Comparison of ENCODE assay signal across 9 cellular contexts in the genomic region with DNA sequence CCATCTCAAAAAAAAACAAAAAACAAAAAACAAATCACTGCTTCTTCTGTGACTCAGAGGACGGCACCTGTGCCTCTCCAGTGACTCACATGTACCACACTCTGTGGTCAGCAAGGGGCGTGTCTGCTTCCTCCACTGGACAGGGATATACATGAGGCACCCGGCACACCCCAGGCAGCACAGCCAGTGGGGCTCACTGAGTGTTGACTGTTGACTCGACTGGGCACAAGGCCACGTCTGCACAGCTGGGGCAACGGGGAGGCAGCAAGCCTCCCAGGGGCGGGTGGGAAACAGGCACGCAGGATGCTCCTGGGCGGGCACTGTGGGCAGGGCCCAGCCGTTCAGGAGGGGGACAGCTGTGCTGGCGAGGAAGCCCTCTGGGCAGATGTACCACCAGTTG.
A peak's percentile ranks its signal among the peaks of the same experiment; 100 is the strongest.
DNase-seq lines count a peak whose midpoint lies in the region; ATAC-seq and TF ChIP-seq lines count a peak whose summit lies in the region.
"Had no signal": no experiment of that assay in that cellular context is flagged by ENCODE, and none has a peak within 500 bp of the region (broad histone marks: within the 10 kb centered on the region; RNA-seq: fewer than 3 reads in every experiment).

No MANE protein-coding gene starts in this region.

- H3K9me3 ChIP-seq in T-helper 17 cell (ENCODE audit: control insufficient read depth, low read length, poor library complexity, severe bottlenecking): no peaks in the 10 kb centered on the region

- H3K36me3 Mint-ChIP-seq in T-helper 17 cell (ENCODE audit: low read depth): peaks cover 5% of the 10 kb centered on the region
- H3K36me3 Mint-ChIP-seq in WTC11: peaks cover 35% of the 10 kb centered on the region
- H3K36me3 Mint-ChIP-seq in activated T-helper 1 cell treated with anti-CD3 and anti-CD28 coated beads, Interleukin-12 subunit alpha, Interleukin-12 subunit beta, Interleukin-2, Interleukin-4 antibody, amounts not matched to agents 30 ng/mL and 10 ng/mL and 1 ng/mL, durations not matched to agents 14 hours and 24 hours and 36 hours (ENCODE audit: low read depth): peaks cover 37% of the 10 kb centered on the region

- peak; percentile 74 for DNase-seq in NCI-H2171 (lab: John Stamatoyannopoulos, UW)
- no peak for DNase-seq in NCI-H2171 treated with DMSO at 0.1 percent for 48 hours (lab: John Stamatoyannopoulos, UW)
- DNase-seq in T-helper 17 cell: no peak
- DNase-seq in fibroblast of pulmonary artery (ENCODE audit: low read depth): peak; percentile 94
- DNase-seq in stimulated activated CD8-positive, alpha-beta memory T cell treated with anti-CD3 and anti-CD28 coated beads, Interleukin-2, amount 100 ng/mL, for 48 hours (ENCODE audit: low read depth in 2 of 2): peak; percentile 19 to 35
- DNase-seq in WTC11 (ENCODE audit: low spot score): no peak
- no peak for DNase-seq in activated T-helper 1 cell treated with anti-CD3 and anti-CD28 coated beads, Interleukin-12 subunit alpha, Interleukin-12 subunit beta, Interleukin-2, Interleukin-4 antibody, amounts not matched to agents 30 ng/mL and 10 ng/mL and 1 ng/mL, durations not matched to agents 14 hours and 24 hours and 36 hours (ENCODE audit: low spot score)

- TF ChIP-seq CTCF in fibroblast of pulmonary artery (IDR thresholded peaks at IDR 0.05; ENCODE audit: low read length, missing control alignments): no peak
- TF ChIP-seq CTCF in WTC11 (IDR thresholded peaks at IDR 0.05): no peak

- peak; percentile 28 for ATAC-seq in T-helper 17 cell
- no peak for ATAC-seq in GM21390 (IDR thresholded peaks at IDR 0.05; ENCODE audit: unreplicated experiment)
- ATAC-seq in WTC11: no peak

- H3K4me3 ChIP-seq in fibroblast of pulmonary artery (replicated peaks; ENCODE audit: low read depth, low read length): no peak overlapping the region

- POLR2A ChIA-PET in WTC11 (lab: Charles Lee): no interaction called here

- H3K4me3 Mint-ChIP-seq in T-helper 17 cell: no peak overlapping the region
- no peak overlapping the region for H3K4me3 Mint-ChIP-seq in WTC11
- no peak overlapping the region for H3K4me3 Mint-ChIP-seq in activated T-helper 1 cell treated with anti-CD3 and anti-CD28 coated beads, Interleukin-12 subunit alpha, Interleukin-12 subunit beta, Interleukin-2, Interleukin-4 antibody, amounts not matched to agents 30 ng/mL and 10 ng/mL and 1 ng/mL, durations not matched to agents 14 hours and 24 hours and 36 hours
- H3K4me3 Mint-ChIP-seq: central memory CD8-positive, alpha-beta T cell had no signal

- no peak overlapping the region for H3K27ac Mint-ChIP-seq in T-helper 17 cell
- H3K27ac Mint-ChIP-seq in WTC11: no peak overlapping the region
- no peak overlapping the region for H3K27ac Mint-ChIP-seq in activated T-helper 1 cell treated with anti-CD3 and anti-CD28 coated beads, Interleukin-12 subunit alpha, Interleukin-12 subunit beta, Interleukin-2, Interleukin-4 antibody, amounts not matched to agents 30 ng/mL and 10 ng/mL and 1 ng/mL, durations not matched to agents 14 hours and 24 hours and 36 hours

- H3K27me3 Mint-ChIP-seq in T-helper 17 cell: no peaks in the 10 kb centered on the region
- 0 out of 2 replicates have a peak, but pooled peaks cover 2% of the 10 kb centered on the region for H3K27me3 Mint-ChIP-seq in WTC11 (ENCODE audit: low read depth)
- no peaks in the 10 kb centered on the region for H3K27me3 Mint-ChIP-seq in activated T-helper 1 cell treated with anti-CD3 and anti-CD28 coated beads, Interleukin-12 subunit alpha, Interleukin-12 subunit beta, Interleukin-2, Interleukin-4 antibody, amounts not matched to agents 30 ng/mL and 10 ng/mL and 1 ng/mL, durations not matched to agents 14 hours and 24 hours and 36 hours (ENCODE audit: insufficient read depth)
- H3K27me3 Mint-ChIP-seq: central memory CD8-positive, alpha-beta T cell had no signal

- CTCF ChIA-PET in WTC11 (lab: Charles Lee): no interaction called here

- peaks cover 3% of the 10 kb centered on the region for H3K4me1 Mint-ChIP-seq in T-helper 17 cell
- H3K4me1 Mint-ChIP-seq in WTC11: no peaks in the 10 kb centered on the region
- H3K4me1 Mint-ChIP-seq in activated T-helper 1 cell treated with anti-CD3 and anti-CD28 coated beads, Interleukin-12 subunit alpha, Interleukin-12 subunit beta, Interleukin-2, Interleukin-4 antibody, amounts not matched to agents 30 ng/mL and 10 ng/mL and 1 ng/mL, durations not matched to agents 14 hours and 24 hours and 36 hours (ENCODE audit: low read depth): no peaks in the 10 kb centered on the region

- H3K9me3 Mint-ChIP-seq in WTC11: peaks cover 12% of the 10 kb centered on the region
- no peaks in the 10 kb centered on the region for H3K9me3 Mint-ChIP-seq in activated T-helper 1 cell treated with anti-CD3 and anti-CD28 coated beads, Interleukin-12 subunit alpha, Interleukin-12 subunit beta, Interleukin-2, Interleukin-4 antibody, amounts not matched to agents 30 ng/mL and 10 ng/mL and 1 ng/mL, durations not matched to agents 14 hours and 24 hours and 36 hours
- H3K9me3 Mint-ChIP-seq: central memory CD8-positive, alpha-beta T cell had no signal

- intact Hi-C loops in activated T-helper 1 cell treated with anti-CD3 and anti-CD28 coated beads, Interleukin-12 subunit alpha, Interleukin-12 subunit beta, Interleukin-2, Interleukin-4 antibody, amounts not matched to agents 30 ng/mL and 10 ng/mL and 1 ng/mL, durations not matched to agents 14 hours and 24 hours and 36 hours (cut with micrococcal nuclease): no loop called here

TF ChIP-seq in WTC11, 78 proteins besides CTCF, POLR2A, EP300 and RAD21:
- TF ChIP-seq ZNF423 (CRISPR knock-in tag; IDR thresholded peaks at IDR 0.05): no peak
- no peak for TF ChIP-seq RORB (CRISPR knock-in tag; IDR thresholded peaks at IDR 0.05)
- TF ChIP-seq HMGXB4 (CRISPR knock-in tag; IDR thresholded peaks at IDR 0.05): no peak
- TF ChIP-seq CBFB (CRISPR knock-in tag; IDR thresholded peaks at IDR 0.05; ENCODE audit: low read depth): no peak
- no peak for TF ChIP-seq ZNF263 (CRISPR knock-in tag; IDR thresholded peaks at IDR 0.05; ENCODE audit: low read depth)
- TF ChIP-seq ELF4 (CRISPR knock-in tag; IDR thresholded peaks at IDR 0.05; ENCODE audit: low read depth): no peak
- TF ChIP-seq, protein P1, sequence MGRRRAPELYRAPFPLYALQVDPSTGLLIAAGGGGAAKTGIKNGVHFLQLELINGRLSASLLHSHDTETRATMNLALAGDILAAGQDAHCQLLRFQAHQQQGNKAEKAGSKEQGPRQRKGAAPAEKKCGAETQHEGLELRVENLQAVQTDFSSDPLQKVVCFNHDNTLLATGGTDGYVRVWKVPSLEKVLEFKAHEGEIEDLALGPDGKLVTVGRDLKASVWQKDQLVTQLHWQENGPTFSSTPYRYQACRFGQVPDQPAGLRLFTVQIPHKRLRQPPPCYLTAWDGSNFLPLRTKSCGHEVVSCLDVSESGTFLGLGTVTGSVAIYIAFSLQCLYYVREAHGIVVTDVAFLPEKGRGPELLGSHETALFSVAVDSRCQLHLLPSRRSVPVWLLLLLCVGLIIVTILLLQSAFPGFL (CRISPR knock-in tag; IDR thresholded peaks at IDR 0.05; ENCODE audit: borderline replicate concordance): no peak
- no peak for TF ChIP-seq ZNF232 (CRISPR knock-in tag; IDR thresholded peaks at IDR 0.05)
- TF ChIP-seq ESRRA (CRISPR knock-in tag; IDR thresholded peaks at IDR 0.05; ENCODE audit: borderline replicate concordance): no peak
- TF ChIP-seq TEAD4 (CRISPR knock-in tag; IDR thresholded peaks at IDR 0.05): no peak
- TF ChIP-seq CREB1 (CRISPR knock-in tag; IDR thresholded peaks at IDR 0.05): no peak

Comparison
In these comparisons a context has a peak if more than half of its experiments do, and no peak if none do; other contexts are left out.
1. DNase-seq: peak in NCI-H2171 (single experiment), fibroblast of pulmonary artery (single experiment) and stimulated activated CD8-positive, alpha-beta memory T cell treated with anti-CD3 and anti-CD28 coated beads, Interleukin-2, amount 100 ng/mL, for 48 hours (2 of 2); none in NCI-H2171 treated with DMSO at 0.1 percent for 48 hours (single experiment), T-helper 17 cell (0 of 3), WTC11 (single experiment) and activated T-helper 1 cell treated with anti-CD3 and anti-CD28 coated beads, Interleukin-12 subunit alpha, Interleukin-12 subunit beta, Interleukin-2, Interleukin-4 antibody, amounts not matched to agents 30 ng/mL and 10 ng/mL and 1 ng/mL, durations not matched to agents 14 hours and 24 hours and 36 hours (single experiment).